ENCODE assay signal across 20 cellular contexts in genomic region chr17:32772453-32773025, GRCh38.
DNase-seq lines count a peak whose midpoint lies in the region; ATAC-seq and TF ChIP-seq lines count a peak whose summit lies in the region.
"Had no signal": no experiment of that assay in that cellular context is flagged by ENCODE, and none has a peak within 500 bp of the region (broad histone marks: within the 10 kb centered on the region; RNA-seq: fewer than 3 reads in every experiment).

No MANE protein-coding gene starts in this region.

- no peak overlapping the region for H3T11ph ChIP-seq in H9 (ENCODE audit: low read length)

- CTCF ChIA-PET in activated CD8-positive, alpha-beta memory T cell treated with anti-CD3 and anti-CD28 coated beads, Interleukin-2, amount 10 ng/mL, durations not matched to agents 7 days and 5 days (lab: Charles Lee), result interaction anchor here (1.1 to 1.4 kb wide), 3 partner anchors 9 to 103 kb away, joined by 3 to 5 read pairs (median 4); no protein-coding TSS in a partner anchor

- H2BK120ac ChIP-seq in H9 (ENCODE audit: low read depth, low read length, poor library complexity, severe bottlenecking), result no peak overlapping the region

- H3K9ac ChIP-seq in H9 (ENCODE audit: extremely low read depth, insufficient read length, low read length), result no peak overlapping the region

- no peak overlapping the region for H3K23ac ChIP-seq in H9 (ENCODE audit: insufficient read length, low read depth, low read length)

- no peak overlapping the region for H4K91ac ChIP-seq in H9 (ENCODE audit: insufficient read length, low read depth, low read length)

- TF ChIP-seq CTCF in GM13976 (IDR thresholded peaks at IDR 0.05; ENCODE audit: borderline replicate concordance, control extremely low read depth, extremely low read depth, insufficient read depth, missing control alignments), result no peak
- no peak for TF ChIP-seq CTCF in H9 (conservative IDR thresholded peaks at IDR 0.05)
- TF ChIP-seq CTCF in WERI-Rb-1 (IDR thresholded peaks at IDR 0.05; ENCODE audit: low read depth, low read length), result no peak
- TF ChIP-seq CTCF in heart left ventricle (IDR thresholded peaks at IDR 0.05), result no peak

- no peak overlapping the region for H2AFZ ChIP-seq in H9 (ENCODE audit: low read length)

- H3K36me3 Mint-ChIP-seq in H9 (ENCODE audit: insufficient read depth in 1 of 3, low read depth in 3 of 3), result peaks cover 4 to 6% (median 4%) of the 10 kb centered on the region in 3 experiments; a peak in 4 of 7 replicates
- no peaks in the 10 kb centered on the region for H3K36me3 Mint-ChIP-seq in activated CD8-positive, alpha-beta memory T cell treated with anti-CD3 and anti-CD28 coated beads, Interleukin-2, amount 10 ng/mL, durations not matched to agents 7 days and 5 days

- H3K36me3 ChIP-seq in WERI-Rb-1, result no peaks in the 10 kb centered on the region
- peaks cover 0 to 43% (median 9%) of the 10 kb centered on the region in 9 donors for H3K36me3 ChIP-seq in heart left ventricle
- H3K36me3 ChIP-seq: SJSA1 had no signal

- peaks cover 2% of the 10 kb centered on the region; the same call in 1 of the 2 replicates for H3K4me1 ChIP-seq in H9 (ENCODE audit: insufficient read depth, low read length)
- no peaks in the 10 kb centered on the region for H3K4me1 ChIP-seq in heart left ventricle
- H3K4me1 ChIP-seq: SJSA1 had no signal

- no peak overlapping the region for H3K4ac ChIP-seq in H9 (ENCODE audit: low read depth, low read length)

- H2BK15ac ChIP-seq in H9 (ENCODE audit: low read depth, low read length), result no peak overlapping the region

- no peak overlapping the region for H3K14ac ChIP-seq in H9 (ENCODE audit: insufficient read depth, low read length)

- no peak for TF ChIP-seq POLR2A in heart left ventricle (IDR thresholded peaks at IDR 0.05)

- in situ Hi-C loops in GM13976 (cut with MboI; ENCODE audit: low sequenced_read_pairs, unreplicated experiment), result no loop called here

- H3K79me1 ChIP-seq in H9 (ENCODE audit: insufficient read depth, low read depth, low read length, poor library complexity, severe bottlenecking), result no peaks in the 10 kb centered on the region

- no peak overlapping the region for H3K56ac ChIP-seq in H9 (ENCODE audit: insufficient read length, low read depth, low read length)

- H3K9me3 Mint-ChIP-seq in H9, result no peaks in the 10 kb centered on the region
- no peaks in the 10 kb centered on the region for H3K9me3 Mint-ChIP-seq in activated CD8-positive, alpha-beta memory T cell treated with anti-CD3 and anti-CD28 coated beads, Interleukin-2, amount 10 ng/mL, durations not matched to agents 7 days and 5 days (ENCODE audit: low read depth)
- H3K9me3 Mint-ChIP-seq: effector memory CD8-positive, alpha-beta T cell; naive thymus-derived CD4-positive, alpha-beta T cell had no signal

- H2BK12ac ChIP-seq in H9 (ENCODE audit: insufficient read length, low read depth, low read length), result no peak overlapping the region

- DNase-seq in GM13976 (ENCODE audit: low spot score), result peak; percentile 14
- no peak for DNase-seq in H9
- peak; percentile 54 for DNase-seq in WERI-Rb-1
- peak; percentile 98 for DNase-seq in kidney tubule cell (ENCODE audit: low spot score)
- DNase-seq in heart left ventricle, result no peak
- no peak for DNase-seq in activated CD8-positive, alpha-beta memory T cell treated with anti-CD3 and anti-CD28 coated beads, Interleukin-2, amount 10 ng/mL, durations not matched to agents 7 days and 5 days
- DNase-seq in SW480 (ENCODE audit: low spot score), result no peak
- no peak for DNase-seq in NOMO-1 treated with DMSO at 0.1 percent for 48 hours (lab: John Stamatoyannopoulos, UW; ENCODE audit: unreplicated experiment)
- DNase-seq: activated CD8-positive, alpha-beta memory T cell treated with anti-CD3 and anti-CD28 coated beads for 24 hours; amygdala; C1 segment of cervical spinal cord; effector memory CD8-positive, alpha-beta T cell; foreskin fibroblast; naive thymus-derived CD4-positive, alpha-beta T cell; NCI-H1417 treated with DMSO at 0.1 percent for 48 hours; posterior cingulate gyrus; small intestine; stimulated activated naive CD4-positive, alpha-beta T cell; transverse colon had no signal

- no peak for ATAC-seq in heart left ventricle
- no peak for ATAC-seq in activated CD8-positive, alpha-beta memory T cell treated with anti-CD3 and anti-CD28 coated beads, Interleukin-2, amount 10 ng/mL, durations not matched to agents 7 days and 5 days
- ATAC-seq: effector memory CD8-positive, alpha-beta T cell; naive thymus-derived CD4-positive, alpha-beta T cell had no signal

- H3K18ac ChIP-seq in H9 (ENCODE audit: insufficient read length, low read depth, low read length), result no peak overlapping the region

- no peaks in the 10 kb centered on the region for H3K79me2 ChIP-seq in H9 (ENCODE audit: insufficient read depth, low read length)

- no CpG with 5 or more reads among the region's 9 CpGs for whole genome bisulfite sequencing in H9 (ENCODE audit: extremely low coverage, insufficient read length, low lambda C conversion rate)
- WGBS in heart left ventricle, 4 donors, result 92 to 95% (median 94%) methylated on average over 9 of the region's 9 CpGs

- H3K27ac ChIP-seq in H9 (ENCODE audit: insufficient read length, low read depth, low read length) (no peak overlapping the region), WERI-Rb-1 (no peak overlapping the region), heart left ventricle (no peak overlapping the region)
- H3K27ac ChIP-seq: SJSA1, transverse colon had no signal

- H3K4me1 Mint-ChIP-seq in H9, result peaks cover 14% of the 10 kb centered on the region in 2 experiments
- peaks cover 3% of the 10 kb centered on the region for H3K4me1 Mint-ChIP-seq in activated CD8-positive, alpha-beta memory T cell treated with anti-CD3 and anti-CD28 coated beads, Interleukin-2, amount 10 ng/mL, durations not matched to agents 7 days and 5 days

- no peaks in the 10 kb centered on the region for H3K27me3 Mint-ChIP-seq in H9 (ENCODE audit: low read depth)
- no peaks in the 10 kb centered on the region for H3K27me3 Mint-ChIP-seq in activated CD8-positive, alpha-beta memory T cell treated with anti-CD3 and anti-CD28 coated beads, Interleukin-2, amount 10 ng/mL, durations not matched to agents 7 days and 5 days
- H3K27me3 Mint-ChIP-seq: effector memory CD8-positive, alpha-beta T cell had no signal

- no peak overlapping the region for H4K8ac ChIP-seq in H9 (replicated peaks; ENCODE audit: insufficient read length, low read depth, low read length)

- H3K4me3 ChIP-seq in WERI-Rb-1 (ENCODE audit: low read depth, low read length) (no peak overlapping the region), heart left ventricle (no peak overlapping the region)
- H3K4me3 ChIP-seq: SJSA1, transverse colon had no signal

- no peak overlapping the region for H3K4me2 ChIP-seq in H9 (ENCODE audit: insufficient read depth, insufficient read length, low read length)

- no peak overlapping the region for H2BK5ac ChIP-seq in H9 (ENCODE audit: insufficient read length, low read length)

- H2AK5ac ChIP-seq in H9 (ENCODE audit: insufficient read length, low read length), result no peak overlapping the region

- H3K23me2 ChIP-seq in H9 (ENCODE audit: insufficient read length, low read depth, low read length, poor library complexity, severe bottlenecking), result no peaks in the 10 kb centered on the region

- H4K5ac ChIP-seq in H9 (ENCODE audit: insufficient read length, low read depth, low read length), result no peak overlapping the region

- no peaks in the 10 kb centered on the region for H4K20me1 ChIP-seq in H9 (ENCODE audit: control insufficient read depth, insufficient read depth, insufficient read length)

- H3K9me3 ChIP-seq in H9 (ENCODE audit: control insufficient read depth, low read depth, low read length) (no peaks in the 10 kb centered on the region), WERI-Rb-1 (ENCODE audit: severe bottlenecking) (no peaks in the 10 kb centered on the region), heart left ventricle (no peaks in the 10 kb centered on the region)
- H3K9me3 ChIP-seq: SJSA1, transverse colon had no signal

- no peak overlapping the region for H2BK20ac ChIP-seq in H9 (ENCODE audit: low read depth, low read length, poor library complexity, severe bottlenecking)

- intact Hi-C loops in heart left ventricle (cut with DNase I), result no loop called here

- no peak overlapping the region for H3K4me3 Mint-ChIP-seq in H9
- no peak overlapping the region for H3K4me3 Mint-ChIP-seq in activated CD8-positive, alpha-beta memory T cell treated with anti-CD3 and anti-CD28 coated beads, Interleukin-2, amount 10 ng/mL, durations not matched to agents 7 days and 5 days
- H3K4me3 Mint-ChIP-seq: effector memory CD8-positive, alpha-beta T cell; naive thymus-derived CD4-positive, alpha-beta T cell had no signal

- H3K27ac Mint-ChIP-seq in H9, result peak overlapping the region in 2 of 3 experiments; percentile 3 to 13; a peak in 3 of 7 replicates
- no peak overlapping the region for H3K27ac Mint-ChIP-seq in activated CD8-positive, alpha-beta memory T cell treated with anti-CD3 and anti-CD28 coated beads, Interleukin-2, amount 10 ng/mL, durations not matched to agents 7 days and 5 days
- H3K27ac Mint-ChIP-seq: effector memory CD8-positive, alpha-beta T cell; naive thymus-derived CD4-positive, alpha-beta T cell had no signal

- H3K27me3 ChIP-seq in H9 (ENCODE audit: insufficient read depth, low read length) (no peaks in the 10 kb centered on the region), WERI-Rb-1 (ENCODE audit: insufficient read depth, low read depth, severe bottlenecking) (no peaks in the 10 kb centered on the region), heart left ventricle (no peaks in the 10 kb centered on the region)
- H3K27me3 ChIP-seq: SJSA1, transverse colon had no signal

Comparison
In these comparisons a context has a peak if more than half of its experiments do, and no peak if none do; other contexts are left out.
1. DNase-seq: peak in GM13976 (single experiment), WERI-Rb-1 (single experiment) and kidney tubule cell (single experiment); none in H9 (single experiment), heart left ventricle (0 of 5), activated CD8-positive, alpha-beta memory T cell treated with anti-CD3 and anti-CD28 coated beads, Interleukin-2, amount 10 ng/mL, durations not matched to agents 7 days and 5 days (single experiment), SW480 (single experiment) and NOMO-1 treated with DMSO at 0.1 percent for 48 hours (single experiment).